Comparison of ENCODE assay signal across 19 cellular contexts in the genomic region with DNA sequence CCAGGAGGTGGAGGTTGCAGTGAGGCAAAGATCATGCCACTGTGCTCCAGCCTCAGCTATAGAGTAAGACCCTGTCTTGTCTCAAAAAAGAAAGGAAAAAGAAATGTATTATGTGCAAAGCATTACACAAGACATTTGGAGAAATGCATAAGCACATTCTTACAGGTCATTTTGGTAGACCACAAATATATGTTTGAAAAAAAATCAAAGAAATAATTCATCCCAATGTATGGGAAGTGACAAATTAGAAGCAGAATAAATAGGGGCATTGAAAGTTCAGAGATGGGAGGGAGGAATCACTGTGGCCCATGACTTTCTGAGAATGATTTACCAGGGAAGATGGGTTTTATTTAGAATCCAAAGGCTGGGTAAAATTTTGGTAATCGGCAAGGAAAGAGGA.
DNase-seq lines count a peak whose midpoint lies in the region; ATAC-seq and TF ChIP-seq lines count a peak whose summit lies in the region.
"Had no signal": no experiment of that assay in that cellular context is flagged by ENCODE, and none has a peak within 500 bp of the region (broad histone marks: within the 10 kb centered on the region; RNA-seq: fewer than 3 reads in every experiment).

No MANE protein-coding gene starts in this region.

- in situ Hi-C loops in SK-MEL-5 (cut with HindIII; ENCODE audit: low pct_unique_long_range_greater_than_20kb, low sequenced_read_pairs), result no loop called here

- ATAC-seq in omental fat pad (ENCODE audit: low FRiP score), result no peak
- ATAC-seq in HG03135 (IDR thresholded peaks at IDR 0.05; ENCODE audit: unreplicated experiment), result no peak
- ATAC-seq in lower lobe of right lung, result no peak

- DNase-seq in AG04449 (ENCODE audit: low read depth, low spot score) (peak; percentile 28), AG10803 (ENCODE audit: low read depth) (peak; percentile 34), SK-MEL-5 (ENCODE audit: low read depth, low spot score) (peak; percentile 51), foreskin melanocyte (peak; percentile 80), omental fat pad (ENCODE audit: low spot score) (no peak), NCI-H82 (lab: John Stamatoyannopoulos, UW) (no peak), lower lobe of right lung (no peak)
- DNase-seq: 8988T; ACHN; BE2C; C1 segment of cervical spinal cord; CD4-positive, alpha-beta memory T cell; CD4-positive, CD25-positive, alpha-beta regulatory T cell; CD8-positive, alpha-beta memory T cell; COR-L47; DMS79 treated with DMSO at 0.1 percent for 48 hours; GF-D8 had no signal

- TF ChIP-seq CTCF in AG04449 (IDR thresholded peaks at IDR 0.05; ENCODE audit: insufficient read depth, low read length, missing control alignments) (no peak), AG10803 (conservative IDR thresholded peaks at IDR 0.05; ENCODE audit: low read length) (no peak), omental fat pad (IDR thresholded peaks at IDR 0.05) (no peak), lower lobe of right lung (IDR thresholded peaks at IDR 0.05) (no peak)

- intact Hi-C loops in lower lobe of right lung (cut with DNase I), result no loop called here

- no peak overlapping the region for H3K27ac ChIP-seq in lower lobe of right lung
- H3K27ac ChIP-seq: BLaER1 had no signal

- no peaks in the 10 kb centered on the region for H3K36me3 ChIP-seq in lower lobe of right lung
- H3K36me3 ChIP-seq: BE2C, BLaER1 had no signal

- no peaks in the 10 kb centered on the region for H3K9me3 ChIP-seq in lower lobe of right lung
- H3K9me3 ChIP-seq: BE2C, BLaER1 had no signal

- no peak overlapping the region for H3K4me3 ChIP-seq in AG04449 (ENCODE audit: low read depth, low read length)
- no peak overlapping the region for H3K4me3 ChIP-seq in AG10803 (ENCODE audit: low read length)
- no peak overlapping the region for H3K4me3 ChIP-seq in lower lobe of right lung
- H3K4me3 ChIP-seq: BLaER1 had no signal

- H3K4me1 ChIP-seq in lower lobe of right lung, result no peaks in the 10 kb centered on the region
- H3K4me1 ChIP-seq: BE2C, BLaER1 had no signal

- H3K27me3 ChIP-seq in lower lobe of right lung (ENCODE audit: low read depth), result no peaks in the 10 kb centered on the region
- H3K27me3 ChIP-seq: BE2C, BLaER1 had no signal

- POLR2A ChIA-PET in AG04449 (lab: Yijun Ruan, JAX), result no interaction called here

- CTCF ChIA-PET in AG04449 (lab: Yijun Ruan, JAX), result interaction anchor here (1.6 kb wide), 1 partner anchor 10 kb away, joined by 5 read pairs; no protein-coding TSS in a partner anchor

Comparison
In these comparisons a context has a peak if more than half of its experiments do, and no peak if none do; other contexts are left out.
1. DNase-seq: peak in AG04449 (single experiment), AG10803 (single experiment), SK-MEL-5 (single experiment) and foreskin melanocyte (single experiment); none in omental fat pad (single experiment), NCI-H82 (single experiment) and lower lobe of right lung (single experiment).